ENCODE assay signal across 8 cellular contexts in the genomic region with DNA sequence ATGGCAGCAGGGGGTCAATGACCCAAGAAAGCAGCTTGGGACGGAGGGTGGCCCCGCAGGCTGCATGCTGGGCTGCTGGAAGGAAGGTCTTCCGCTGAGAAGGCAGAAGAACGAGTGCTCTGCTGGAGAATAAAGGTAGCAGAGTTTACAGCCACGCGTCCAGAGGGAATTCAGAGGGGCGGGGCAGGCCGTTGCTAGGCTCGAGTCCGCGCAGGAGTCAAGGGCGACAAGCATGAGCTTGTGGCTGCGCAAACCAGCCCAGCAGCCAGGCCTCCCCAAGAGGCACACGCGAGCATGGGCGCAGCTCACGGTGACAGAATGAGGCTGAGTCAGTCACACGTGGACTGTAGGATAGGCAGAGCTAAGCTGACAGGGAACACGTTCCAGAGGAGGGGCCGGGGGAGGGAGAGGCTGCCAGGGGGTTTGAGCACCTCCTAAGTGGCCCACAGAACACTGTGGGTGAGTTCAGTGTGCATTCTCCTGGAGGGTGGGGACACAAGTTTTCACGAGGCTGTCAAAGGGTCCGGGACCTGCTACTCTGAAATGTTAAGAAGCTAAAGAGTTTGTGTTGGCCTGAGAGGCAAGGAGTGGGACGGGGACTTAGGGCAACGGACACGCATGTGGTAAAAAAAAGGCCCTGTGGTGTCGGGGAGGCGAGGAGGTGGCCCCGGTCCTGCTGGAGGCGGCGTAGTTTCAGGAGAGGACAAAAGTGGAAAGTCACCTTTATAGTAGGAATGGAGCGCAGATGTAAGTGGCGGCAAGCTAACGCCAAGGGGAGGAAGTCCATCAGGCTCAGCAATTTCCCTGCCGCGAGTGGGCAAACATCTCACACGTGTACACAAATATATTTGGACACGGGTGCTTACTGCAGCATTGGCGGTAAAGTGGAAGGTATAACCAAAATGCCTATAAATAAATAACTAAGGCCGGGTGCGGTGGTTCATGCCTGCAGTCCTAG. TPM values are rescaled to one million over a fixed set of nuclear protein-coding genes. Genes with fewer than 3 reads are reported as not detected.
A peak's percentile ranks its signal among the peaks of the same experiment; 100 is the strongest.
DNase-seq lines count a peak whose midpoint lies in the region; ATAC-seq and TF ChIP-seq lines count a peak whose summit lies in the region.

No MANE protein-coding gene starts in this region.

- no peak for TF ChIP-seq CTCF in BE2C (IDR thresholded peaks at IDR 0.05; ENCODE audit: low read depth, low read length)

- H3K4me1 Mint-ChIP-seq in effector memory CD8-positive, alpha-beta T cell (ENCODE audit: low read depth in 2 of 2), result peaks cover 4 to 6% of the 10 kb centered on the region in 2 donors

- H3K27me3 Mint-ChIP-seq in effector memory CD8-positive, alpha-beta T cell, result peaks cover 8 to 10% of the 10 kb centered on the region in 2 donors

- H3K4me3 ChIP-seq in BE2C (ENCODE audit: low read depth, low read length) (peak overlapping the region; percentile 26), rectal smooth muscle tissue (ENCODE audit: low read length) (peak overlapping the region; percentile 51)

- H3K27ac Mint-ChIP-seq in effector memory CD8-positive, alpha-beta T cell, result peak overlapping the region in 1 of 2 donors; percentile 5

- H3K9me3 ChIP-seq in BE2C, result no peaks in the 10 kb centered on the region

- H3K9ac ChIP-seq in rectal smooth muscle tissue (ENCODE audit: low read length), result peak overlapping the region; percentile 45

- peak; percentile 92 for DNase-seq in BE2C
- DNase-seq in MV-4-11 (lab: John Stamatoyannopoulos, UW), result peak; percentile 92
- peak in 34 of 56 donors; percentile 10 to 80 (median 40) for DNase-seq in amygdala (lab: John Stamatoyannopoulos, UW)
- peak; percentile 84 for DNase-seq in hepatic stellate cell (ENCODE audit: low spot score)
- DNase-seq in effector memory CD8-positive, alpha-beta T cell, result no peak
- no peak for DNase-seq in NCI-H1694 treated with DMSO at 0.1 percent for 48 hours (lab: John Stamatoyannopoulos, UW)

- peaks cover 16% of the 10 kb centered on the region for H3K36me3 Mint-ChIP-seq in effector memory CD8-positive, alpha-beta T cell (ENCODE audit: insufficient read depth)

- no peaks in the 10 kb centered on the region for H3K36me3 ChIP-seq in BE2C
- H3K36me3 ChIP-seq in rectal smooth muscle tissue (ENCODE audit: control insufficient read depth, insufficient read depth, low read length), result no peaks in the 10 kb centered on the region

- H3K9me3 Mint-ChIP-seq in effector memory CD8-positive, alpha-beta T cell, result no peaks in the 10 kb centered on the region

- peak overlapping the region; percentile 91 for H3K27ac ChIP-seq in rectal smooth muscle tissue (ENCODE audit: low read depth, low read length)

- H3K4me1 ChIP-seq in BE2C, result peaks cover 11% of the 10 kb centered on the region
- H3K4me1 ChIP-seq in rectal smooth muscle tissue (ENCODE audit: control insufficient read depth, insufficient read depth, low read length), result peaks cover 42% of the 10 kb centered on the region

- no peak overlapping the region for H3K4me3 Mint-ChIP-seq in effector memory CD8-positive, alpha-beta T cell

- ATAC-seq in HG02852 (IDR thresholded peaks at IDR 0.05; ENCODE audit: unreplicated experiment), result no peak
- ATAC-seq in effector memory CD8-positive, alpha-beta T cell (replicated peaks), result no peak

- H3K27me3 ChIP-seq in BE2C, result no peaks in the 10 kb centered on the region
- no peaks in the 10 kb centered on the region for H3K27me3 ChIP-seq in rectal smooth muscle tissue (ENCODE audit: control insufficient read depth, insufficient read depth, low read length)

RNA-seq across cellular contexts. Expression of gene RFX2, which starts 17.7 kb away (rescaled TPM):
- polyA plus RNA-seq in BE2C (2012; ENCODE audit: insufficient read depth, insufficient read length, low read depth), result 19.3 TPM

RNA-seq across cellular contexts. Expression of gene ACSBG2, which starts 42.9 kb away (rescaled TPM):
- not detected for polyA plus RNA-seq in BE2C (2012; ENCODE audit: insufficient read depth, insufficient read length, low read depth)

Comparison
In these comparisons a context has a peak if more than half of its experiments do, and no peak if none do; other contexts are left out.
1. DNase-seq: peak in BE2C (single experiment), MV-4-11 (single experiment), amygdala (34 of 56) and hepatic stellate cell (single experiment); none in effector memory CD8-positive, alpha-beta T cell (0 of 3) and NCI-H1694 treated with DMSO at 0.1 percent for 48 hours (single experiment).